ENCODE assay signal across 8 cellular contexts in genomic region chr22:37843746-37844089, GRCh38. TPM values are rescaled to one million over a fixed set of nuclear protein-coding genes. Genes with fewer than 3 reads are reported as not detected.
DNase-seq lines count a peak whose midpoint lies in the region; ATAC-seq and TF ChIP-seq lines count a peak whose summit lies in the region.

No MANE protein-coding gene starts in this region.

- H3K36me3 ChIP-seq in BLaER1 treated with 17β-estradiol and CSF1 and Interleukin-3, amounts not matched to agents 10 nM and 100 nM = peaks cover 13 to 33% (median 15%) of the 10 kb centered on the region in 11 experiments
- peaks cover 6% of the 10 kb centered on the region for H3K36me3 ChIP-seq in endodermal cell (ENCODE audit: control insufficient read depth, insufficient read depth, low read length)
- H3K36me3 ChIP-seq in thymus (ENCODE audit: control insufficient read depth, insufficient read depth) = peaks cover 12% of the 10 kb centered on the region

- DNase-seq in endodermal cell (no peak), NCI-H2196 (lab: John Stamatoyannopoulos, UW; ENCODE audit: unreplicated experiment) (no peak)
- DNase-seq in naive thymus-derived CD8-positive, alpha-beta T cell = peak in 3 of 10 donors; percentile 22 to 77 (median 51)

- peak overlapping the region; percentile 61 to 87 (median 81); a peak in 21 of 22 replicates for H3K27ac ChIP-seq in BLaER1 treated with 17β-estradiol and CSF1 and Interleukin-3, amounts not matched to agents 10 nM and 100 nM
- peak overlapping the region; percentile 95 for H3K27ac ChIP-seq in endodermal cell (ENCODE audit: low read depth, low read length)
- H3K27ac ChIP-seq in thymus (ENCODE audit: low read depth) = peak overlapping the region; percentile 90

- no peaks in the 10 kb centered on the region for H3K4me1 Mint-ChIP-seq in endodermal cell
- H3K4me1 Mint-ChIP-seq in naive thymus-derived CD8-positive, alpha-beta T cell = peaks cover 9 to 34% (median 30%) of the 10 kb centered on the region in 4 donors

- WGBS in endodermal cell (ENCODE audit: insufficient coverage in 1 of 2, insufficient read length in 1 of 2), 2 experiments = 0% methylated on average over 18 to 46 of the region's 46 CpGs
- WGBS in thymus = under 1% methylated on average over 46 of the region's 46 CpGs

- peak; percentile 41 for ATAC-seq in GM19395 (IDR thresholded peaks at IDR 0.05; ENCODE audit: unreplicated experiment)
- ATAC-seq in HG03378 (IDR thresholded peaks at IDR 0.05; ENCODE audit: unreplicated experiment) = peak; percentile 23
- peak; percentile 30 to 36 for ATAC-seq in activated CD4-positive, CD25-positive, alpha-beta regulatory T cell treated with anti-CD3 and anti-CD28 coated beads, Interleukin-2, amount 50 U/mL, for 24 hours
- ATAC-seq in naive thymus-derived CD8-positive, alpha-beta T cell = peak; percentile 31 to 43

- H3K4me3 ChIP-seq in BLaER1 treated with 17β-estradiol and CSF1 and Interleukin-3, amounts not matched to agents 10 nM and 100 nM = peak overlapping the region; percentile 78 to 93 (median 86)
- peak overlapping the region; percentile 95 for H3K4me3 ChIP-seq in endodermal cell (ENCODE audit: low read length)
- peak overlapping the region; percentile 80 for H3K4me3 ChIP-seq in thymus (ENCODE audit: low read length)

- H3K9me3 Mint-ChIP-seq in endodermal cell = peaks cover 8% of the 10 kb centered on the region
- peaks cover 0 to 2% (median 0%) of the 10 kb centered on the region in 9 donors for H3K9me3 Mint-ChIP-seq in naive thymus-derived CD8-positive, alpha-beta T cell

- H3K27me3 ChIP-seq in BLaER1 treated with 17β-estradiol and CSF1 and Interleukin-3, amounts not matched to agents 10 nM and 100 nM = no peaks in the 10 kb centered on the region
- H3K27me3 ChIP-seq in endodermal cell (ENCODE audit: control insufficient read depth, insufficient read depth, low read length, poor library complexity, severe bottlenecking) (no peaks in the 10 kb centered on the region), thymus (ENCODE audit: control insufficient read depth, insufficient read depth) (no peaks in the 10 kb centered on the region)

- no peak for TF ChIP-seq CTCF in endodermal cell (conservative IDR thresholded peaks at IDR 0.05)

- H3K4me3 Mint-ChIP-seq in endodermal cell = peak overlapping the region; percentile 77
- H3K4me3 Mint-ChIP-seq in naive thymus-derived CD8-positive, alpha-beta T cell = peak overlapping the region; percentile 77 to 92 (median 88)

- peaks cover 2% of the 10 kb centered on the region for H3K27me3 Mint-ChIP-seq in endodermal cell (ENCODE audit: insufficient read depth)
- no peaks in the 10 kb centered on the region for H3K27me3 Mint-ChIP-seq in naive thymus-derived CD8-positive, alpha-beta T cell

- peaks cover 23 to 36% (median 27%) of the 10 kb centered on the region in 10 experiments for H3K4me1 ChIP-seq in BLaER1 treated with 17β-estradiol and CSF1 and Interleukin-3, amounts not matched to agents 10 nM and 100 nM
- no peaks in the 10 kb centered on the region for H3K4me1 ChIP-seq in endodermal cell (ENCODE audit: control insufficient read depth, insufficient read depth, low read length)
- H3K4me1 ChIP-seq in thymus (ENCODE audit: control insufficient read depth, insufficient read depth, low read length) = peaks cover 12% of the 10 kb centered on the region

- H3K4me2 ChIP-seq in BLaER1 treated with 17β-estradiol and CSF1 and Interleukin-3, amounts not matched to agents 10 nM and 100 nM = peak overlapping the region; percentile 74 to 97 (median 88)

- POLR2A ChIA-PET in naive thymus-derived CD8-positive, alpha-beta T cell (lab: Charles Lee) = interaction anchor here (0.5 to 1.9 kb wide), 16 partner anchors 9 to 1466 kb away, joined by 3 to 10 read pairs (median 5); partner anchors contain the start of genes C22orf23, GGA1, MICALL1 and POLR2F

- H3K27ac Mint-ChIP-seq in endodermal cell = peak overlapping the region; percentile 68
- H3K27ac Mint-ChIP-seq in naive thymus-derived CD8-positive, alpha-beta T cell = peak overlapping the region in 9 of 10 donors; percentile 75 to 94 (median 87)

- H3K9ac ChIP-seq in BLaER1 treated with 17β-estradiol and CSF1 and Interleukin-3, amounts not matched to agents 10 nM and 100 nM = peak overlapping the region; percentile 79 to 92 (median 84)
- peak overlapping the region; percentile 66 for H3K9ac ChIP-seq in endodermal cell (ENCODE audit: extremely low read depth, low read length, poor library complexity, severe bottlenecking)

- peaks cover 0 to 12% (median 9%) of the 10 kb centered on the region in 11 experiments; a peak in 14 of 22 replicates for H3K9me3 ChIP-seq in BLaER1 treated with 17β-estradiol and CSF1 and Interleukin-3, amounts not matched to agents 10 nM and 100 nM (replicated peaks in 1 of 11)
- H3K9me3 ChIP-seq in endodermal cell (ENCODE audit: control insufficient read depth, low read length) (peaks cover 7% of the 10 kb centered on the region), thymus (ENCODE audit: control insufficient read depth) (no peaks in the 10 kb centered on the region)

- peaks cover 12% of the 10 kb centered on the region for H3K36me3 Mint-ChIP-seq in endodermal cell (ENCODE audit: low read depth)
- H3K36me3 Mint-ChIP-seq in naive thymus-derived CD8-positive, alpha-beta T cell = peaks cover 0 to 12% (median 0%) of the 10 kb centered on the region in 3 donors

- peaks cover 0 to 34% (median 8%) of the 10 kb centered on the region in 11 experiments; a peak in 9 of 22 replicates for H4K20me1 ChIP-seq in BLaER1 treated with 17β-estradiol and CSF1 and Interleukin-3, amounts not matched to agents 10 nM and 100 nM

RNA-seq across cellular contexts. Expression of gene ANKRD54, which starts 0.4 kb away (rescaled TPM):
- 10 to 100 TPM; 14.1 to 14.3 TPM for total RNA-seq in endodermal cell
- polyA plus RNA-seq in endodermal cell (2013, experiment 1 of 2) = 22.1 TPM
- polyA plus RNA-seq in endodermal cell (2013, experiment 2 of 2) = 23.6 TPM
- 10 to 100 TPM; 19.8 to 21.2 TPM for total RNA-seq in naive thymus-derived CD8-positive, alpha-beta T cell
- polyA plus RNA-seq in naive thymus-derived CD8-positive, alpha-beta T cell = 10 to 100 TPM in 2 of 3 donors, 1 to 10 TPM in 1; 8.2 to 16.1 (median 13.9) TPM
- 25.5 TPM for polyA plus RNA-seq in thymus

RNA-seq across cellular contexts. Expression of gene EIF3L, which starts 5.5 kb away (rescaled TPM):
- 100 to 1,000 TPM; 469 to 541 TPM for total RNA-seq in endodermal cell
- 523 TPM for polyA plus RNA-seq in endodermal cell (2013, experiment 1 of 2)
- 462 TPM for polyA plus RNA-seq in endodermal cell (2013, experiment 2 of 2)
- 100 to 1,000 TPM; 509 to 544 TPM for total RNA-seq in naive thymus-derived CD8-positive, alpha-beta T cell
- 100 to 1,000 TPM; 310 to 395 (median 322) TPM for polyA plus RNA-seq in naive thymus-derived CD8-positive, alpha-beta T cell
- 302 TPM for polyA plus RNA-seq in thymus

RNA-seq across cellular contexts. Expression of gene GALR3, which starts 20.5 kb away (rescaled TPM):
- under 1 TPM; 0.40 to 0.77 TPM for total RNA-seq in endodermal cell
- not detected for polyA plus RNA-seq in endodermal cell (2013, experiment 1 of 2)
- polyA plus RNA-seq in endodermal cell (2013, experiment 2 of 2) = 0.33 TPM
- not detected for total RNA-seq in naive thymus-derived CD8-positive, alpha-beta T cell
- not detected for polyA plus RNA-seq in naive thymus-derived CD8-positive, alpha-beta T cell
- not detected for polyA plus RNA-seq in thymus

RNA-seq across cellular contexts. Expression of gene GCAT, which starts 36.0 kb away (rescaled TPM):
- 10 to 100 TPM; 22.2 to 26.2 TPM for total RNA-seq in endodermal cell
- 22.0 TPM for polyA plus RNA-seq in endodermal cell (2013, experiment 1 of 2)
- 17.9 TPM for polyA plus RNA-seq in endodermal cell (2013, experiment 2 of 2)
- 1 to 10 TPM; 1.8 to 2.3 TPM for total RNA-seq in naive thymus-derived CD8-positive, alpha-beta T cell
- 1 to 10 TPM; 4.0 to 7.6 (median 7.1) TPM for polyA plus RNA-seq in naive thymus-derived CD8-positive, alpha-beta T cell
- polyA plus RNA-seq in thymus = 7.8 TPM
